ENCODE assay signal across 8 cellular contexts in the genomic region with DNA sequence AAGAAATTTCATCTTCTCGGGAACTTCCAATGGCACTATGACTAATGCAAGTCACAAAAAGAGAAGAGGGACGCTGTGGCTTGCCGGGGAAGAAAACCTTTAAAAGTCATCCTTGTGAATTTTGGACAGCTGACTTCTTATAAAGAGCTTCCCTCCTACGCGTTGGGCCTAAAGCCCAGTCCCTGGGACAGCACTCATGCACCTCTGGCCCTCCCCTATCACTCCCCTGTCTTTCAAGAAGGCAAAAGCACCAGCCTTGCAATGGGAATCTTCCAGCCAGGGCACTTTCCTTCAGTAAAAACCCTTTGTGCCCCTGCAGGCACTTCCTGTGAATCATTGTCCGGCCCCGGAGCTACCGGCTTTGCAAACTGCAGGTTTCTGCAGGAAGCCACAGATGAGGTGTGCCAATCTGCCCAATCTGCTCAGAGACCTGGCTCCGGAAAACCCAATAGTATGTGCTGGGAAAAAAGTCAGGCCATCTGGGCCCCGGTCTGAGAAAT. TPM values are rescaled to one million over a fixed set of nuclear protein-coding genes. Genes with fewer than 3 reads are reported as not detected.
A peak's percentile ranks its signal among the peaks of the same experiment; 100 is the strongest.
DNase-seq lines count a peak whose midpoint lies in the region; ATAC-seq and TF ChIP-seq lines count a peak whose summit lies in the region.

No MANE protein-coding gene starts in this region.

- no peak for TF ChIP-seq POLR2A in testis (IDR thresholded peaks at IDR 0.05)

- H3K4me3 ChIP-seq in HUES48 (ENCODE audit: low read depth, low read length), result no peak overlapping the region
- no peak overlapping the region for H3K4me3 ChIP-seq in testis
- no peak overlapping the region for H3K4me3 ChIP-seq in MM.1S (ENCODE audit: low read length)

- H3K9me3 ChIP-seq in HUES48 (ENCODE audit: control insufficient read depth, insufficient read depth, low read length) (no peaks in the 10 kb centered on the region), testis (no peaks in the 10 kb centered on the region), MM.1S (replicated peaks; ENCODE audit: insufficient read depth, low read length) (no peaks in the 10 kb centered on the region)

- H3K9ac ChIP-seq in HUES48 (ENCODE audit: low read depth, low read length), result no peak overlapping the region
- H3K9ac ChIP-seq in MM.1S (ENCODE audit: low read length), result no peak overlapping the region

- no peak overlapping the region for H2AFZ ChIP-seq in MM.1S (ENCODE audit: low read length)

- no peak overlapping the region for H3K4me2 ChIP-seq in MM.1S (ENCODE audit: low read depth, low read length)

- H3K36me3 ChIP-seq in HUES48 (ENCODE audit: control insufficient read depth, insufficient read depth, low read length) (no peaks in the 10 kb centered on the region), testis (ENCODE audit: low read depth, missing control alignments) (no peaks in the 10 kb centered on the region), MM.1S (replicated peaks; ENCODE audit: insufficient read depth, low read length) (no peaks in the 10 kb centered on the region)

- no peaks in the 10 kb centered on the region for H4K20me1 ChIP-seq in MM.1S (ENCODE audit: insufficient read depth, low read length)

- DNase-seq in GDM1 (lab: John Stamatoyannopoulos, UW) (peak; percentile 71), activated T-helper 1 cell treated with Interleukin-2 at 50 U/mL for 16 hours (ENCODE audit: low read depth) (peak; percentile 15), inferior parietal cortex (ENCODE audit: extremely low spot score) (peak; percentile 53), testis (peak; percentile 63), MM.1S (no peak), NCI-H1092 (lab: John Stamatoyannopoulos, UW) (no peak)

- no peak for TF ChIP-seq CTCF in testis (IDR thresholded peaks at IDR 0.05)
- no peak for TF ChIP-seq CTCF in MM.1S (IDR thresholded peaks at IDR 0.05; ENCODE audit: low read length)

- intact Hi-C loops in testis (cut with DNase I; ENCODE audit: low total_unique reads), result no loop called here

- whole genome bisulfite sequencing in testis, 2 donors, result 38 to 45% methylated on average over 10 of the region's 10 CpGs

- H3K27ac ChIP-seq in HUES48 (ENCODE audit: low read depth, low read length) (peak overlapping the region; percentile 77), testis (no peak overlapping the region), MM.1S (ENCODE audit: low read length) (no peak overlapping the region)

- peaks cover 39% of the 10 kb centered on the region for H3K4me1 ChIP-seq in HUES48 (ENCODE audit: control insufficient read depth, insufficient read depth, low read length)
- peaks cover 7% of the 10 kb centered on the region for H3K4me1 ChIP-seq in testis
- H3K4me1 ChIP-seq in MM.1S (ENCODE audit: low read length), result 0 out of 2 replicates have a peak, but pooled peaks cover under 1% of the 10 kb centered on the region

- peaks cover 89% of the 10 kb centered on the region for H3K79me2 ChIP-seq in MM.1S (ENCODE audit: low read length)

- H3K27me3 ChIP-seq in HUES48 (ENCODE audit: control insufficient read depth, insufficient read depth, low read length) (no peaks in the 10 kb centered on the region), testis (no peaks in the 10 kb centered on the region), MM.1S (replicated peaks; ENCODE audit: insufficient read depth, low read length) (no peaks in the 10 kb centered on the region)

- no peaks in the 10 kb centered on the region for H3F3A ChIP-seq in MM.1S (ENCODE audit: insufficient read depth, low read length)

- peak; percentile 39 for ATAC-seq in GM21529 (IDR thresholded peaks at IDR 0.05; ENCODE audit: unreplicated experiment)

- no peaks in the 10 kb centered on the region for H3K9me2 ChIP-seq in MM.1S (replicated peaks; ENCODE audit: insufficient read depth, low read length)

RNA-seq across cellular contexts. Expression of a gene that starts 7.1 kb away (rescaled TPM):
- total RNA-seq in testis, result 1 to 10 TPM; 4.3 to 5.2 TPM
- 3.0 TPM for polyA plus RNA-seq in testis (ENCODE audit: insufficient read depth, low read depth, low replicate concordance)

Comparison
In these comparisons a context has a peak if more than half of its experiments do, and no peak if none do; other contexts are left out.
1. DNase-seq: peak in GDM1 (single experiment), activated T-helper 1 cell treated with Interleukin-2 at 50 U/mL for 16 hours (single experiment), inferior parietal cortex (single experiment) and testis (single experiment); none in MM.1S (single experiment) and NCI-H1092 (single experiment).